Comparison of ENCODE assay signal across 12 cellular contexts in genomic region chr1:37994886-37995566, GRCh38. TPM values are rescaled to one million over a fixed set of nuclear protein-coding genes. Genes with fewer than 3 reads are reported as not detected.
DNase-seq lines count a peak whose midpoint lies in the region; ATAC-seq and TF ChIP-seq lines count a peak whose summit lies in the region.
"Had no signal": no experiment of that assay in that cellular context is flagged by ENCODE, and none has a peak within 500 bp of the region (broad histone marks: within the 10 kb centered on the region; RNA-seq: fewer than 3 reads in every experiment).

No MANE protein-coding gene starts in this region.

- H3K9me2 ChIP-seq in PC-3 (replicated peaks; ENCODE audit: low read length), result no peaks in the 10 kb centered on the region

- H3K9ac ChIP-seq in ES-I3 (ENCODE audit: low read depth, low read length), result peak overlapping the region; percentile 48
- H3K9ac ChIP-seq in PC-3 (ENCODE audit: low read length), result no peak overlapping the region

- 51 to 57% (median 54%) methylated on average over 11 of the region's 11 CpGs for WGBS in ovary, 3 donors

- TSS peak; percentile 16 for BruUV-seq in PC-3 (replicated peaks; lab: Mats Ljungman, UMichigan)

- H4K20me1 ChIP-seq in PC-3 (ENCODE audit: low read length), result no peaks in the 10 kb centered on the region

- DNase-seq in PC-3 (no peak), epithelial cell of prostate (ENCODE audit: low read depth, low spot score) (no peak), ovary (no peak), dorsolateral prefrontal cortex (no peak), progenitor cell of endocrine pancreas (ENCODE audit: low spot score, unreplicated experiment) (no peak)
- DNase-seq: activated CD4-positive, CD25-positive, alpha-beta regulatory T cell; NCI-H1694 treated with DMSO at 0.1 percent for 48 hours; stimulated activated CD4-positive, alpha-beta T cell treated with anti-CD3 and anti-CD28 coated beads, Interleukin-15, amount 100 ng/mL, for 24 hours had no signal

- H3K4me2 ChIP-seq in PC-3 (ENCODE audit: low read length), result no peak overlapping the region

- H3K4me1 ChIP-seq in ES-I3 (ENCODE audit: insufficient read depth, low read length) (peaks cover 17% of the 10 kb centered on the region), PC-3 (ENCODE audit: insufficient read depth, low read length) (peaks cover 13% of the 10 kb centered on the region), ovary (ENCODE audit: insufficient read depth) (peaks cover 13% of the 10 kb centered on the region)

- no peaks in the 10 kb centered on the region for H3K27me3 Mint-ChIP-seq in progenitor cell of endocrine pancreas

- TF ChIP-seq CTCF in PC-3 (conservative IDR thresholded peaks at IDR 0.05; ENCODE audit: low read depth, low read length), result no peak
- TF ChIP-seq CTCF in ovary (IDR thresholded peaks at IDR 0.05), result no peak
- no peak for TF ChIP-seq CTCF in dorsolateral prefrontal cortex (IDR thresholded peaks at IDR 0.05 in 54 of 56, conservative IDR thresholded peaks at IDR 0.05 in 2 of 56; ENCODE audit: low read depth in 1 of 56, partially characterized antibody in 56 of 56)
- no peak for TF ChIP-seq CTCF in progenitor cell of endocrine pancreas (IDR thresholded peaks at IDR 0.05; ENCODE audit: unreplicated experiment)

- CTCF ChIA-PET in PC-3 (lab: Charles Lee), result no interaction called here

- H3K4me1 Mint-ChIP-seq in progenitor cell of endocrine pancreas (ENCODE audit: low read depth), result peaks cover 5% of the 10 kb centered on the region

- H3K4me3 ChIP-seq in PC-3 (ENCODE audit: low read length), result no peak overlapping the region
- H3K4me3 ChIP-seq in ovary, result peak overlapping the region; percentile 40
- peak overlapping the region in 12 of 59 donors; percentile 41 to 71 (median 64) for H3K4me3 ChIP-seq in dorsolateral prefrontal cortex

- H2AFZ ChIP-seq in PC-3 (ENCODE audit: low read length), result no peak overlapping the region

- ATAC-seq in PC-3 (no peak), GM21737 (IDR thresholded peaks at IDR 0.05; ENCODE audit: unreplicated experiment) (no peak), GM19328 (IDR thresholded peaks at IDR 0.05; ENCODE audit: unreplicated experiment) (no peak)

- H3K36me3 ChIP-seq in ES-I3 (ENCODE audit: insufficient read depth, low read length) (peaks cover 10% of the 10 kb centered on the region; the same call in 1 of the 2 replicates), PC-3 (ENCODE audit: low read depth, low read length) (no peaks in the 10 kb centered on the region; the same call in 1 of the 2 replicates), ovary (no peaks in the 10 kb centered on the region)

- H3K9me3 ChIP-seq in ES-I3 (ENCODE audit: control insufficient read depth, insufficient read depth, low read length), result no peaks in the 10 kb centered on the region
- no peaks in the 10 kb centered on the region for H3K9me3 ChIP-seq in PC-3 (ENCODE audit: low read length)
- H3K9me3 ChIP-seq in ovary, result no peaks in the 10 kb centered on the region

- no peaks in the 10 kb centered on the region for H3K79me2 ChIP-seq in PC-3 (ENCODE audit: low read length)

- no peaks in the 10 kb centered on the region for H3K9me3 Mint-ChIP-seq in progenitor cell of endocrine pancreas (ENCODE audit: low read depth)

- no peak overlapping the region for H3K27ac Mint-ChIP-seq in progenitor cell of endocrine pancreas

- H3K27ac ChIP-seq in PC-3 (ENCODE audit: low read length), result no peak overlapping the region
- peak overlapping the region; percentile 28 for H3K27ac ChIP-seq in epithelial cell of prostate
- no peak overlapping the region for H3K27ac ChIP-seq in ovary
- peak overlapping the region in 17 of 59 donors; percentile 8 to 87 (median 71) for H3K27ac ChIP-seq in dorsolateral prefrontal cortex

- H3K27me3 ChIP-seq in PC-3 (ENCODE audit: low read length) (no peaks in the 10 kb centered on the region), ovary (no peaks in the 10 kb centered on the region), dorsolateral prefrontal cortex (peaks cover 0 to 4% (median 0%) of the 10 kb centered on the region in 45 donors)

- intact Hi-C loops in PC-3 (cut with micrococcal nuclease), result no loop called here
- intact Hi-C loops in ovary (cut with DNase I), result no loop called here
- intact Hi-C loops in dorsolateral prefrontal cortex (cut with DNase I), result loop anchor here in 1 of 2 donors (5.0 to 10.0 kb wide), 2 partner anchors 48 to 840 kb away; partner anchors contain the start of gene INPP5B

- H3K4me3 Mint-ChIP-seq in progenitor cell of endocrine pancreas (ENCODE audit: low read depth), result no peak overlapping the region

- H3F3A ChIP-seq in PC-3 (ENCODE audit: low read length, unreplicated experiment), result no peaks in the 10 kb centered on the region

- TF ChIP-seq EP300 in ovary (IDR thresholded peaks at IDR 0.05), result no peak

- POLR2A ChIA-PET in PC-3 (lab: Charles Lee; ENCODE audit: unreplicated experiment), result no interaction called here

- TF ChIP-seq POLR2A in ovary (IDR thresholded peaks at IDR 0.05), result no peak

- peaks cover 4% of the 10 kb centered on the region for H3K36me3 Mint-ChIP-seq in progenitor cell of endocrine pancreas (ENCODE audit: insufficient read depth)

RNA-seq across cellular contexts. Expression of gene SF3A3, which starts 5.2 kb away (rescaled TPM):
- total RNA-seq in PC-3 (2014; rRNA removed), result 103 and 142 TPM in 2 replicates
- total RNA-seq in ovary, result 10 to 100 TPM; 29.0 to 62.5 (median 44.3) TPM
- 100 to 1,000 TPM in 1 of 2 donors, 10 to 100 TPM in 1; 27.4 to 110 TPM for polyA plus RNA-seq in ovary
- 10 to 100 TPM; 30.2 to 67.9 (median 44.5) TPM for total RNA-seq in dorsolateral prefrontal cortex
- total RNA-seq in progenitor cell of endocrine pancreas, result 73.8 and 77.3 TPM in 2 replicates

RNA-seq across cellular contexts. Expression of gene FHL3, which starts 10.3 kb away (rescaled TPM):
- 3.6 and 6.3 TPM in 2 replicates for total RNA-seq in PC-3 (2014; rRNA removed)
- 10 to 100 TPM; 19.4 to 63.3 (median 40.4) TPM for total RNA-seq in ovary
- polyA plus RNA-seq in ovary, result 10 to 100 TPM; 13.9 to 28.8 TPM
- 10 to 100 TPM in 51 of 120 experiments, 1 to 10 TPM in 69; 5.8 to 18.5 (median 9.6) TPM for total RNA-seq in dorsolateral prefrontal cortex
- total RNA-seq in progenitor cell of endocrine pancreas, result 16.5 and 17.6 TPM in 2 replicates

RNA-seq across cellular contexts. Expression of gene UTP11, which starts 17.5 kb away (rescaled TPM):
- total RNA-seq in PC-3 (2014; rRNA removed), result 33.8 and 48.1 TPM in 2 replicates
- 10 to 100 TPM; 17.4 to 38.5 (median 29.7) TPM for total RNA-seq in ovary
- polyA plus RNA-seq in ovary, result 10 to 100 TPM; 20.9 to 35.1 TPM
- total RNA-seq in dorsolateral prefrontal cortex, result 10 to 100 TPM; 13.6 to 33.4 (median 24.4) TPM
- 23.8 and 27.2 TPM in 2 replicates for total RNA-seq in progenitor cell of endocrine pancreas

RNA-seq across cellular contexts. Expression of gene INPP5B, which starts 48.2 kb away (rescaled TPM):
- total RNA-seq in PC-3 (2014; rRNA removed) (10.5 and 12.1 TPM in 2 replicates), ovary (10 to 100 TPM; 23.2 to 68.5 (median 33.7) TPM), dorsolateral prefrontal cortex (10 to 100 TPM; 23.9 to 71.7 (median 40.7) TPM), progenitor cell of endocrine pancreas (21.1 and 21.9 TPM in 2 replicates)
- polyA plus RNA-seq in ovary, result 10 to 100 TPM; 23.2 to 30.3 TPM

RNA-seq across cellular contexts. Expression of gene POU3F1, which starts 51.6 kb away (rescaled TPM):
- total RNA-seq in PC-3 (2014; rRNA removed) (not detected in 2 replicates), ovary (under 1 TPM in 4 of 7 donors, not detected in 3; 0.10 to 0.53 (median 0.33) TPM), dorsolateral prefrontal cortex (1 to 10 TPM; 1.6 to 8.4 (median 4.4) TPM), progenitor cell of endocrine pancreas (0.31 and 0.43 TPM in 2 replicates)
- polyA plus RNA-seq in ovary, result under 1 TPM in 1 of 2 donors, not detected in 1; 0.04 TPM
- total RNA-seq: endothelial cell of umbilical vein had no signal
- polyA plus RNA-seq: endothelial cell of umbilical vein had no signal
